In genomic region chr3:183447206-183448001, GRCh38 we compare ENCODE assay signal across 1 cellular context.
TF ChIP-seq lines count a peak whose summit lies in the region.

No MANE protein-coding gene starts in this region.

TF ChIP-seq in HepG2, 621 proteins besides CTCF, POLR2A, EP300 and RAD21 (continued from another document and continues in another):
- TF ChIP-seq ZNF280D (CRISPR knock-in tag; IDR thresholded peaks at IDR 0.05) (no peak), SETDB1 (CRISPR knock-in tag; IDR thresholded peaks at IDR 0.05; ENCODE audit: borderline replicate concordance) (no peak), HNRNPH1 (optimal IDR thresholded peaks at IDR 0.05; ENCODE audit: low read depth, low read length) (no peak), TRAFD1 (CRISPR knock-in tag; IDR thresholded peaks at IDR 0.05; ENCODE audit: borderline replicate concordance) (no peak; the same call in 1 of the 2 replicates), ZNF136 (CRISPR knock-in tag; IDR thresholded peaks at IDR 0.05; ENCODE audit: low read depth) (0 out of 2 replicates have a peak, but pooled peaks have one; percentile 36), ZNF501 (CRISPR knock-in tag; IDR thresholded peaks at IDR 0.05) (peak; percentile 84; the same call in 1 of the 2 replicates), FOXP4 (CRISPR knock-in tag; IDR thresholded peaks at IDR 0.05) (peak; percentile 45; the same call in 1 of the 2 replicates), ZBTB46 (CRISPR knock-in tag; IDR thresholded peaks at IDR 0.05; ENCODE audit: borderline replicate concordance) (no peak), ZNF891 (CRISPR knock-in tag; IDR thresholded peaks at IDR 0.05) (peak; percentile 93), PBX3 (CRISPR knock-in tag; IDR thresholded peaks at IDR 0.05; ENCODE audit: borderline replicate concordance) (no peak), CEBPB (IDR thresholded peaks at IDR 0.05; ENCODE audit: borderline replicate concordance, low read depth, low read length) (no peak), ZFP1 (CRISPR knock-in tag; IDR thresholded peaks at IDR 0.05) (peak; percentile 85; the same call in 1 of the 2 replicates), HOXA5 (CRISPR knock-in tag; IDR thresholded peaks at IDR 0.05) (peak; percentile 41; the same call in 1 of the 2 replicates), EEA1 (CRISPR knock-in tag; IDR thresholded peaks at IDR 0.05; ENCODE audit: borderline replicate concordance) (no peak), ZNF24 (IDR thresholded peaks at IDR 0.05) (no peak), ZNF331 (CRISPR knock-in tag; IDR thresholded peaks at IDR 0.05) (peak; percentile 91), PCBP1 (IDR thresholded peaks at IDR 0.05; ENCODE audit: borderline replicate concordance, low read depth, low read length) (no peak), HMGA1 (CRISPR knock-in tag; conservative IDR thresholded peaks at IDR 0.05) (no peak), ATF7-NPFF (CRISPR knock-in tag; IDR thresholded peaks at IDR 0.05; ENCODE audit: low read depth) (peak; percentile 60; the same call in 1 of the 2 replicates), PRDM10 (CRISPR knock-in tag; IDR thresholded peaks at IDR 0.05; ENCODE audit: low read depth) (peak; percentile 88; the same call in 1 of the 2 replicates), ZNF605 (CRISPR knock-in tag; IDR thresholded peaks at IDR 0.05) (peak; percentile 95), IKZF1 (IDR thresholded peaks at IDR 0.05) (no peak), HOMEZ (CRISPR knock-in tag; IDR thresholded peaks at IDR 0.05; ENCODE audit: low read depth) (peak; percentile 94), ZNF354B (CRISPR knock-in tag; IDR thresholded peaks at IDR 0.05) (no peak), HIC2 (CRISPR knock-in tag; IDR thresholded peaks at IDR 0.05; ENCODE audit: low read depth) (no peak), YEATS4 (CRISPR knock-in tag; IDR thresholded peaks at IDR 0.05; ENCODE audit: borderline replicate concordance) (peak; percentile 94), SAP130 (CRISPR knock-in tag; IDR thresholded peaks at IDR 0.05; ENCODE audit: low read depth) (peak; percentile 91), ZNF3 (CRISPR knock-in tag; IDR thresholded peaks at IDR 0.05) (no peak), TSC22D2 (CRISPR knock-in tag; IDR thresholded peaks at IDR 0.05; ENCODE audit: borderline replicate concordance) (peak; percentile 82; the same call in 1 of the 2 replicates), ZNF547 (CRISPR knock-in tag; IDR thresholded peaks at IDR 0.05) (peak; percentile 68; the same call in 1 of the 2 replicates), KLF13 (CRISPR knock-in tag; IDR thresholded peaks at IDR 0.05) (no peak), MIXL1 (CRISPR knock-in tag; IDR thresholded peaks at IDR 0.05) (0 out of 2 replicates have a peak, but pooled peaks have one; percentile 45), E2F5 (CRISPR knock-in tag; conservative IDR thresholded peaks at IDR 0.05) (peak; percentile 76; the same call in 1 of the 2 replicates), KMT2B (CRISPR knock-in tag; IDR thresholded peaks at IDR 0.05) (peak; percentile 97), DNMT1 (CRISPR knock-in tag; IDR thresholded peaks at IDR 0.05) (peak; percentile 84), TRIM24 (CRISPR knock-in tag; IDR thresholded peaks at IDR 0.05) (no peak), ZFP82 (CRISPR knock-in tag; IDR thresholded peaks at IDR 0.05; ENCODE audit: borderline replicate concordance) (peak; percentile 71; the same call in 1 of the 2 replicates), ZNF740 (CRISPR knock-in tag; IDR thresholded peaks at IDR 0.05) (no peak), NCOA2 (CRISPR knock-in tag; IDR thresholded peaks at IDR 0.05) (peak; percentile 62; the same call in 1 of the 2 replicates), ZNF619 (CRISPR knock-in tag; IDR thresholded peaks at IDR 0.05) (peak; percentile 95)
